In the genomic region with DNA sequence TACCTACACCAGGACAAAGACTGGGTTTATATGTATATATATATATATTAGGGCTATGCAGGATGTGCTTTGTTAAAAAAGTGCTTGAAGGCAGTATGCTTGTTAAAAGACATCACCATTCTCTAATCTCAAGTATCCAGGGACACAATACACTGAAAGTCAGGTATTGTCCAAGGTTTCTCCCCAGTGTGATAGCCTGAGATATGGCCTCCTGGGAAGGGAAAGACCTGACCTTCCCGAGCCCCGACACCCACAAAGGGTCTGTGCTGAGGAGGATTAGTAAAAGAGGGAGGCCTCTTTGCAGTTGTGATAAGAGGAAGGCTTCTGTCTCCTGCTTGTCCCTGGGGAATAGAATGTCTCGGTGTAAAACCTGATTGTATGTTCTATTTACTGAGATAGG, we compare ENCODE assay signal across 15 cellular contexts.
"Had no signal": no experiment of that assay in that cellular context is flagged by ENCODE, and none has a peak within 500 bp of the region (broad histone marks: within the 10 kb centered on the region; RNA-seq: fewer than 3 reads in every experiment).

No MANE protein-coding gene starts in this region.

- H3K36me3 ChIP-seq: ascending aorta, breast epithelium, gastroesophageal sphincter, pancreas, thyroid gland had no signal

- H3K27ac ChIP-seq: ascending aorta, breast epithelium, gastroesophageal sphincter, pancreas, thyroid gland had no signal

- H3K9me3 ChIP-seq: ascending aorta, breast epithelium, gastroesophageal sphincter, pancreas, thyroid gland had no signal

- H3K4me3 Mint-ChIP-seq: activated T-helper 1 cell treated with anti-CD3 and anti-CD28 coated beads, Interleukin-12 subunit alpha, Interleukin-12 subunit beta, Interleukin-2, Interleukin-4 antibody, amounts not matched to agents 30 ng/mL and 10 ng/mL and 1 ng/mL, durations not matched to agents 14 hours and 24 hours and 36 hours; naive B cell; stimulated activated naive B cell treated with anti-CD40 and anti-IgM and Interleukin-4, amounts not matched to agents 10 μg/mL and 1 μg/mL and 100 μg/mL, for 72 hours; T-helper 2 cell treated with Interferon-gamma antibody and Interleukin-4, amounts not matched to agents 5 μg/mL and 100 μg/mL, for 36 hours had no signal

- H3K4me1 ChIP-seq: ascending aorta, breast epithelium, pancreas, thyroid gland had no signal

- H3K9me3 Mint-ChIP-seq: activated T-helper 1 cell treated with anti-CD3 and anti-CD28 coated beads, Interleukin-12 subunit alpha, Interleukin-12 subunit beta, Interleukin-2, Interleukin-4 antibody, amounts not matched to agents 30 ng/mL and 10 ng/mL and 1 ng/mL, durations not matched to agents 14 hours and 24 hours and 36 hours; stimulated activated naive B cell treated with anti-CD40 and anti-IgM and Interleukin-4, amounts not matched to agents 10 μg/mL and 1 μg/mL and 100 μg/mL, for 72 hours; T-helper 2 cell treated with Interferon-gamma antibody and Interleukin-4, amounts not matched to agents 5 μg/mL and 100 μg/mL, for 36 hours had no signal

- H3K4me3 ChIP-seq: ascending aorta, gastroesophageal sphincter, lung, pancreas, thyroid gland had no signal

- H3K36me3 Mint-ChIP-seq: naive B cell; stimulated activated naive B cell treated with anti-CD40 and anti-IgM and Interleukin-4, amounts not matched to agents 10 μg/mL and 1 μg/mL and 100 μg/mL, for 72 hours had no signal

- H3K27ac Mint-ChIP-seq: activated T-helper 1 cell treated with anti-CD3 and anti-CD28 coated beads, Interleukin-12 subunit alpha, Interleukin-12 subunit beta, Interleukin-2, Interleukin-4 antibody, amounts not matched to agents 30 ng/mL and 10 ng/mL and 1 ng/mL, durations not matched to agents 14 hours and 24 hours and 36 hours; stimulated activated naive B cell treated with anti-CD40 and anti-IgM and Interleukin-4, amounts not matched to agents 10 μg/mL and 1 μg/mL and 100 μg/mL, for 72 hours; T-helper 2 cell treated with Interferon-gamma antibody and Interleukin-4, amounts not matched to agents 5 μg/mL and 100 μg/mL, for 36 hours had no signal

- DNase-seq: activated naive CD4-positive, alpha-beta T cell treated with Interleukin-2 at 50 U/mL for 16 hours; cerebellar nuclear complex; dermis blood vessel endothelial cell; erythroblast; islet precursor cell; naive B cell; pancreas; stimulated activated naive B cell treated with anti-CD40 and anti-IgM and Interleukin-4, amounts not matched to agents 10 μg/mL and 1 μg/mL and 100 μg/mL, for 72 hours; thyroid gland had no signal

- H3K4me1 Mint-ChIP-seq: stimulated activated naive B cell treated with anti-CD40 and anti-IgM and Interleukin-4, amounts not matched to agents 10 μg/mL and 1 μg/mL and 100 μg/mL, for 72 hours had no signal

- H3K27me3 ChIP-seq: ascending aorta, thyroid gland had no signal
